In the genomic region with DNA sequence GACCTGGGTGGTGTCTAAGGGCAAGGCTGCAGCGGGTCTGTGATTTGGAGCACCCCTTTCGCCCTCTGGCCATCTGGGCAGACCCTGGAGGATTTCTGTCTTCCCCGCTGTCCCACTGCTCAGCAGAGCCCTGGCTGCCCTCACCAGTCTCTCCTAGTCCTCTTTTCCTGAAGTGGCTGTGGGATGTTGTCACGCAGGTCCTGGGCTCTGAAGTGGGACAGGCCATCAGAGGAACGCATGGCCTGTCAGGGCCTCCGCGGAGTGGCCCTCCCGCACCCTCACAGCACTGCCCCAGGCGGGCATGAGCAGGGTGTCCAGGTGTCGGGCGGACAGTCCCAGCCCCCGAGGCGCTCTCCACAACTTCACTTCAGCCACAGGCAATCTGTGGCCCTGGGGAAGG, we compare ENCODE assay signal across 8 cellular contexts. TPM values are rescaled to one million over a fixed set of nuclear protein-coding genes. Genes with fewer than 3 reads are reported as not detected.
DNase-seq lines count a peak whose midpoint lies in the region; ATAC-seq and TF ChIP-seq lines count a peak whose summit lies in the region.

No MANE protein-coding gene starts in this region.

- H3K9me3 Mint-ChIP-seq in HFFc6 (peaks cover 11% of the 10 kb centered on the region), MCF 10A (ENCODE audit: unreplicated experiment) (no peaks in the 10 kb centered on the region)
- H3K9me3 Mint-ChIP-seq in naive thymus-derived CD8-positive, alpha-beta T cell = peaks cover 0 to 27% (median 8%) of the 10 kb centered on the region in 9 donors

- intact Hi-C loops in MCF 10A (cut with micrococcal nuclease) = no loop called here
- intact Hi-C loops in body of pancreas (cut with DNase I) = no loop called here

- H3K27ac ChIP-seq in BLaER1 treated with 17β-estradiol and CSF1 and Interleukin-3, amounts not matched to agents 10 nM and 100 nM = 0 out of 22 replicates have a peak overlapping the region, but pooled peaks of 1 of the 11 experiments have one; percentile 96
- peak overlapping the region in 2 of 4 donors; percentile 81 to 91 for H3K27ac ChIP-seq in body of pancreas

- peak overlapping the region; percentile 58 to 78 (median 68); a peak in 18 of 20 replicates for H3K4me3 ChIP-seq in BLaER1 treated with 17β-estradiol and CSF1 and Interleukin-3, amounts not matched to agents 10 nM and 100 nM
- no peak overlapping the region for H3K4me3 ChIP-seq in body of pancreas

- peaks cover 20 to 34% (median 32%) of the 10 kb centered on the region in 11 experiments for H3K36me3 ChIP-seq in BLaER1 treated with 17β-estradiol and CSF1 and Interleukin-3, amounts not matched to agents 10 nM and 100 nM
- H3K36me3 ChIP-seq in body of pancreas (replicated peaks in 1 of 2; ENCODE audit: insufficient read depth in 1 of 2, low read depth in 2 of 2) = no peaks in the 10 kb centered on the region

- peaks cover 37 to 79% (median 64%) of the 10 kb centered on the region in 10 experiments for H3K4me1 ChIP-seq in BLaER1 treated with 17β-estradiol and CSF1 and Interleukin-3, amounts not matched to agents 10 nM and 100 nM
- H3K4me1 ChIP-seq in body of pancreas = peaks cover 31% of the 10 kb centered on the region

- peak overlapping the region; percentile 83 to 99 (median 93) for H3K4me2 ChIP-seq in BLaER1 treated with 17β-estradiol and CSF1 and Interleukin-3, amounts not matched to agents 10 nM and 100 nM

- H3K27ac Mint-ChIP-seq in HFFc6 (no peak overlapping the region), MCF 10A (ENCODE audit: low read depth, unreplicated experiment) (no peak overlapping the region)
- H3K27ac Mint-ChIP-seq in naive thymus-derived CD8-positive, alpha-beta T cell = peak overlapping the region in 9 of 10 donors; percentile 45 to 96 (median 85)

- DNase-seq in HFFc6 (no peak), MCF 10A (ENCODE audit: unreplicated experiment) (no peak), NCI-H2107 treated with DMSO at 0.1 percent for 48 hours (lab: John Stamatoyannopoulos, UW; ENCODE audit: unreplicated experiment) (no peak), body of pancreas (no peak)
- DNase-seq in naive thymus-derived CD8-positive, alpha-beta T cell = no peak

- peaks cover 0 to 28% (median 0%) of the 10 kb centered on the region in 11 experiments; a peak in 7 of 22 replicates for H3K27me3 ChIP-seq in BLaER1 treated with 17β-estradiol and CSF1 and Interleukin-3, amounts not matched to agents 10 nM and 100 nM
- no peaks in the 10 kb centered on the region for H3K27me3 ChIP-seq in body of pancreas

- H3K4me3 Mint-ChIP-seq in HFFc6 (peak overlapping the region; percentile 82), MCF 10A (ENCODE audit: unreplicated experiment) (peak overlapping the region; percentile 72)
- H3K4me3 Mint-ChIP-seq in naive thymus-derived CD8-positive, alpha-beta T cell = peak overlapping the region; percentile 77 to 91 (median 84)

- no TSS peak for BruUV-seq in MCF 10A (replicated peaks; lab: Mats Ljungman, UMichigan)

- no peak for ATAC-seq in naive thymus-derived CD8-positive, alpha-beta T cell
- ATAC-seq in HG03442 (IDR thresholded peaks at IDR 0.05; ENCODE audit: unreplicated experiment) (no peak), body of pancreas (no peak), HG02678 (IDR thresholded peaks at IDR 0.05; ENCODE audit: unreplicated experiment) (no peak)

- H4K20me1 ChIP-seq in BLaER1 treated with 17β-estradiol and CSF1 and Interleukin-3, amounts not matched to agents 10 nM and 100 nM = peaks cover 0 to 19% (median 2%) of the 10 kb centered on the region in 11 experiments; a peak in 10 of 22 replicates

- TF ChIP-seq CTCF in HFFc6 (IDR thresholded peaks at IDR 0.05) (no peak), MCF 10A (IDR thresholded peaks at IDR 0.05; ENCODE audit: unreplicated experiment) (no peak), body of pancreas (IDR thresholded peaks at IDR 0.05) (no peak)

- TF ChIP-seq POLR2A in body of pancreas (IDR thresholded peaks at IDR 0.05) = no peak

- POLR2A ChIA-PET in MCF 10A (lab: Yijun Ruan, JAX) = interaction anchor here (0.5 kb wide), 1 partner anchor 12 kb away, joined by 3 read pairs; no protein-coding TSS in a partner anchor
- POLR2A ChIA-PET in naive thymus-derived CD8-positive, alpha-beta T cell (lab: Charles Lee) = interaction anchor here (4.8 kb wide), 1 partner anchor 27 kb away, joined by 24 read pairs; a partner anchor contains a TSS

- peaks cover 38% of the 10 kb centered on the region for H3K4me1 Mint-ChIP-seq in HFFc6 (ENCODE audit: low read depth)
- peaks cover 16% of the 10 kb centered on the region for H3K4me1 Mint-ChIP-seq in MCF 10A (ENCODE audit: insufficient read depth, unreplicated experiment)
- H3K4me1 Mint-ChIP-seq in naive thymus-derived CD8-positive, alpha-beta T cell = peaks cover 10 to 74% (median 73%) of the 10 kb centered on the region in 4 donors

- H3K36me3 Mint-ChIP-seq in HFFc6 (ENCODE audit: low read depth) (peaks cover 29% of the 10 kb centered on the region), MCF 10A (ENCODE audit: insufficient read depth, unreplicated experiment) (peaks cover 15% of the 10 kb centered on the region)
- H3K36me3 Mint-ChIP-seq in naive thymus-derived CD8-positive, alpha-beta T cell = peaks cover 12 to 29% (median 20%) of the 10 kb centered on the region in 3 donors

- WGBS in body of pancreas, 2 donors = 95 to 96% methylated on average over 7 to 13 of the region's 13 CpGs

- H3K9ac ChIP-seq in BLaER1 treated with 17β-estradiol and CSF1 and Interleukin-3, amounts not matched to agents 10 nM and 100 nM = peak overlapping the region in 8 of 11 experiments; percentile 89 to 98 (median 92); a peak in 11 of 22 replicates

- peaks cover 13 to 37% (median 25%) of the 10 kb centered on the region in 11 experiments for H3K9me3 ChIP-seq in BLaER1 treated with 17β-estradiol and CSF1 and Interleukin-3, amounts not matched to agents 10 nM and 100 nM (replicated peaks in 1 of 11)
- no peaks in the 10 kb centered on the region for H3K9me3 ChIP-seq in body of pancreas

- CTCF ChIA-PET in MCF 10A (lab: Yijun Ruan, JAX) = interaction anchor here (1.1 to 1.9 kb wide), 2 partner anchors 81 to 456 kb away, joined by 3 to 5 read pairs; no protein-coding TSS in a partner anchor

- H3K27me3 Mint-ChIP-seq in HFFc6 (ENCODE audit: insufficient read depth) = peaks cover 8% of the 10 kb centered on the region
- no peaks in the 10 kb centered on the region for H3K27me3 Mint-ChIP-seq in MCF 10A (ENCODE audit: insufficient read depth, unreplicated experiment)
- no peaks in the 10 kb centered on the region for H3K27me3 Mint-ChIP-seq in naive thymus-derived CD8-positive, alpha-beta T cell

RNA-seq across cellular contexts. Expression of a gene that starts 1.1 kb away (rescaled TPM):
- 10 to 100 TPM; 29.2 to 36.4 (median 31.3) TPM for total RNA-seq in HFFc6 (2021; fragmentation: NEBNext Ultra II Directional; extraction: Animal tissue kit (Norgen Biotek cat#: 25700))
- total RNA-seq in MCF 10A (2022) (40.9 and 45.0 TPM in 2 replicates), body of pancreas (10 to 100 TPM; 18.7 to 46.5 TPM)
- 10 to 100 TPM; 18.5 to 20.5 TPM for total RNA-seq in naive thymus-derived CD8-positive, alpha-beta T cell
- polyA plus RNA-seq in naive thymus-derived CD8-positive, alpha-beta T cell = 10 to 100 TPM; 12.7 to 16.7 (median 13.8) TPM

RNA-seq across cellular contexts. Expression of a gene that starts 28.4 kb away (rescaled TPM):
- total RNA-seq in HFFc6 (2021; fragmentation: NEBNext Ultra II Directional; extraction: Animal tissue kit (Norgen Biotek cat#: 25700)) = 10 to 100 TPM; 60.1 to 72.5 (median 69.2) TPM
- total RNA-seq in MCF 10A (2022) (37.4 and 46.5 TPM in 2 replicates), body of pancreas (10 to 100 TPM; 17.8 to 21.3 TPM)
- 10 to 100 TPM; 12.3 to 13.8 TPM for total RNA-seq in naive thymus-derived CD8-positive, alpha-beta T cell
- polyA plus RNA-seq in naive thymus-derived CD8-positive, alpha-beta T cell = 10 to 100 TPM; 17.6 to 25.8 (median 19.1) TPM

Comparison
In these comparisons a context has a peak if more than half of its experiments do, and no peak if none do; other contexts are left out.
1. H3K4me3 ChIP-seq: peak in BLaER1 treated with 17β-estradiol and CSF1 and Interleukin-3, amounts not matched to agents 10 nM and 100 nM (10 of 10); none in body of pancreas (0 of 2).
2. H3K27ac Mint-ChIP-seq: peak in naive thymus-derived CD8-positive, alpha-beta T cell (9 of 10); none in HFFc6 (single experiment) and MCF 10A (single experiment).
3. Peak in every context shown above with its lines, with median percentiles within 50 percentile points of each other: H3K4me3 Mint-ChIP-seq.